15 cellular contexts compared by ENCODE assay signal in genomic region chr9:95182854-95183563, GRCh38.
A peak's percentile ranks its signal among the peaks of the same experiment; 100 is the strongest.
DNase-seq lines count a peak whose midpoint lies in the region; ATAC-seq and TF ChIP-seq lines count a peak whose summit lies in the region.
"Had no signal": no experiment of that assay in that cellular context is flagged by ENCODE, and none has a peak within 500 bp of the region (broad histone marks: within the 10 kb centered on the region; RNA-seq: fewer than 3 reads in every experiment).

No MANE protein-coding gene starts in this region.

- TF ChIP-seq POLR2A in tibial nerve (IDR thresholded peaks at IDR 0.05): no peak

- WGBS in tibial nerve, 2 donors: 68 to 71% methylated on average over 11 of the region's 11 CpGs

- H3K9me3 ChIP-seq in tibial nerve: no peaks in the 10 kb centered on the region
- H3K9me3 ChIP-seq: mucosa of descending colon, suprapubic skin had no signal

- H3K27me3 ChIP-seq in tibial nerve: no peaks in the 10 kb centered on the region
- H3K27me3 ChIP-seq: suprapubic skin had no signal

- TF ChIP-seq EP300 in tibial nerve (IDR thresholded peaks at IDR 0.05): peak in 1 of 2 donors; percentile 15

- H3K27ac ChIP-seq in tibial nerve: no peak overlapping the region
- H3K27ac ChIP-seq: suprapubic skin had no signal

- TF ChIP-seq CTCF in epithelial cell of proximal tubule (conservative IDR thresholded peaks at IDR 0.05; ENCODE audit: low read depth, low read length) (peak; percentile 36), tibial nerve (IDR thresholded peaks at IDR 0.05) (peak in 4 of 5 experiments; percentile 32 to 62 (median 50))

- H3K4me1 ChIP-seq in tibial nerve: peaks cover 0 to 15% (median 0%) of the 10 kb centered on the region in 4 donors
- H3K4me1 ChIP-seq: suprapubic skin had no signal

- H3K36me3 ChIP-seq in tibial nerve: no peaks in the 10 kb centered on the region
- H3K36me3 ChIP-seq: suprapubic skin had no signal

- no peak overlapping the region for H3K4me3 ChIP-seq in epithelial cell of proximal tubule (ENCODE audit: low read depth, low read length)
- H3K4me3 ChIP-seq in tibial nerve: no peak overlapping the region
- H3K4me3 ChIP-seq: mucosa of descending colon, suprapubic skin had no signal

- DNase-seq in NCI-H2171 treated with DMSO at 0.1 percent for 48 hours (lab: John Stamatoyannopoulos, UW): peak; percentile 18
- DNase-seq in NCI-H2171 (lab: John Stamatoyannopoulos, UW): no peak
- no peak for DNase-seq in epithelial cell of proximal tubule (ENCODE audit: low read depth)
- peak; percentile 25 for DNase-seq in midbrain (lab: John Stamatoyannopoulos, UW)
- peak in 1 of 2 donors; percentile 39 for DNase-seq in tibial nerve (ENCODE audit: low spot score in 2 of 2)
- no peak for DNase-seq in cerebellum (ENCODE audit: low spot score)
- DNase-seq in activated CD8-positive, alpha-beta memory T cell treated with anti-CD3 and anti-CD28 coated beads, Interleukin-2, amount 50 U/mL, for 48 hours: no peak
- DNase-seq: 8988T; activated T-cell treated with anti-CD3 and anti-CD28 coated beads, Interleukin-2, amount 50 U/mL, for 1 hour; amniotic stem cell; Calu3; mucosa of descending colon; NCI-H2081 treated with DMSO at 0.1 percent for 48 hours had no signal

- no peak for ATAC-seq in HG02623 (IDR thresholded peaks at IDR 0.05; ENCODE audit: unreplicated experiment)
- ATAC-seq: mucosa of descending colon had no signal

Comparison
In these comparisons a context has a peak if more than half of its experiments do, and no peak if none do; other contexts are left out.
1. DNase-seq: peak in NCI-H2171 treated with DMSO at 0.1 percent for 48 hours (single experiment) and midbrain (single experiment); none in NCI-H2171 (single experiment), epithelial cell of proximal tubule (single experiment), cerebellum (single experiment) and activated CD8-positive, alpha-beta memory T cell treated with anti-CD3 and anti-CD28 coated beads, Interleukin-2, amount 50 U/mL, for 48 hours (single experiment).